Comparison of ENCODE assay signal across 12 cellular contexts in genomic region chrX:106039920-106040319, GRCh38. TPM values are rescaled to one million over a fixed set of nuclear protein-coding genes. Genes with fewer than 3 reads are reported as not detected.
A peak's percentile ranks its signal among the peaks of the same experiment; 100 is the strongest.
DNase-seq lines count a peak whose midpoint lies in the region; ATAC-seq and TF ChIP-seq lines count a peak whose summit lies in the region.
"Had no signal": no experiment of that assay in that cellular context is flagged by ENCODE, and none has a peak within 500 bp of the region (broad histone marks: within the 10 kb centered on the region; RNA-seq: fewer than 3 reads in every experiment).

No MANE protein-coding gene starts in this region.

- H3K4me1 ChIP-seq in foreskin keratinocyte = no peaks in the 10 kb centered on the region
- H3K4me1 ChIP-seq: Peyer's patch had no signal

- H3K4me3 ChIP-seq in retinal pigment epithelial cell (ENCODE audit: low read length) = no peak overlapping the region
- H3K4me3 ChIP-seq: Peyer's patch had no signal

- ATAC-seq in foreskin keratinocyte (peak; percentile 42), GM19324 (IDR thresholded peaks at IDR 0.05; ENCODE audit: low FRiP score, unreplicated experiment) (no peak), GM19455 (IDR thresholded peaks at IDR 0.05; ENCODE audit: unreplicated experiment) (no peak)

- H3K27ac ChIP-seq in foreskin keratinocyte = no peak overlapping the region
- H3K27ac ChIP-seq: Peyer's patch had no signal

- peak; percentile 5 for DNase-seq in NCI-H2227 (lab: John Stamatoyannopoulos, UW; ENCODE audit: unreplicated experiment)
- DNase-seq in NCI-H2227 treated with DMSO at 0.1 percent for 48 hours (lab: John Stamatoyannopoulos, UW) = no peak
- peak; percentile 36 for DNase-seq in RKO (ENCODE audit: low spot score)
- peak in 1 of 2 donors; percentile 7 for DNase-seq in foreskin keratinocyte
- no peak for DNase-seq in retinal pigment epithelial cell (ENCODE audit: low read depth)
- no peak for DNase-seq in activated naive CD4-positive, alpha-beta T cell treated with Interleukin-2 at 50 U/mL for 16 hours
- DNase-seq: H7 had no signal

- TF ChIP-seq CTCF in foreskin keratinocyte (conservative IDR thresholded peaks at IDR 0.05) (peak; percentile 52), retinal pigment epithelial cell (conservative IDR thresholded peaks at IDR 0.05; ENCODE audit: low read depth, low read length) (peak; percentile 63)

- H3K27me3 ChIP-seq in foreskin keratinocyte = no peaks in the 10 kb centered on the region
- H3K27me3 ChIP-seq: Peyer's patch had no signal

RNA-seq across cellular contexts. Expression of gene SERPINA7, which starts 1.4 kb away (rescaled TPM):
- not detected in 2 replicates for total RNA-seq in foreskin keratinocyte
- polyA plus RNA-seq in foreskin keratinocyte = not detected in 2 replicates
- total RNA-seq: dermis microvascular lymphatic vessel endothelial cell, H7, Peyer's patch, temporal lobe had no signal

Comparison
In these comparisons a context has a peak if more than half of its experiments do, and no peak if none do; other contexts are left out.
1. DNase-seq: peak in NCI-H2227 (single experiment) and RKO (single experiment); none in NCI-H2227 treated with DMSO at 0.1 percent for 48 hours (single experiment), retinal pigment epithelial cell (single experiment) and activated naive CD4-positive, alpha-beta T cell treated with Interleukin-2 at 50 U/mL for 16 hours (single experiment).